In the genomic region with DNA sequence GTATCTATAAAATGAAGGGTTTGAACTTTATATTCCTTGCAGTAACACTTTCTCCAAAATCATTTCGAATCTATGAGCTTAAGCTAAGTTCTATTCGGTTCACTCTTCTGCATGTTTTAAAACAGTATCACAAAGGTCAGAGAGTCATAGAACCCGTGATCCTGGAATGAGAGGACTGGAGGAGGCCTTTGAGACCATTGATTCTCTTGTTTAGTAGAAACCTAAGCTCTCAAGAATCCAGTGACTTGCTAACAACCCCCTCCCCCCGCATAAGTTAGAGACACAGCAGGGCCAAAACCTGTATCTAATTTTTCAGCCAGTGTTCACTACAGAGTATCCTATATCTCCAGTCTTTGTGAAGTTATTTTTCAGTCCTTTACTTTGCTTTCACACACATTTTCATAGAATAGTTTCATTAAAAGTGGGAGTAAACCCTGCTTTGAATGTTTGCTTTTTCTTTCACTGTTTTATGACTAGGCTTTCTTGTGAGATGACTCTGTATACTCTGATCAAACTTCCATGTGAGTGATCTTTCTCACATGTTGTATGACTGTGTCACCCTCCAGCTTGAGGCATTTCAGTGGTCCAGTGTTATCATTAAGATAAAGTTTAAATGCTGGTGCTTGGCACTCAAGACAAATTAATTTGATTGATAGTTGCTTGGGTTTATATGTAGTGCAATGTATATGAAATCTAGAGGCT, we compare ENCODE assay signal across 11 cellular contexts.
DNase-seq lines count a peak whose midpoint lies in the region; ATAC-seq lines count a peak whose summit lies in the region.
"Had no signal": no experiment of that assay in that cellular context is flagged by ENCODE, and none has a peak within 500 bp of the region (broad histone marks: within the 10 kb centered on the region; RNA-seq: fewer than 3 reads in every experiment).

No MANE protein-coding gene starts in this region.

- POLR2A ChIA-PET in naive thymus-derived CD4-positive, alpha-beta T cell (lab: Charles Lee) = no interaction called here

- intact Hi-C loops in sciatic nerve (cut with DNase I) = no loop called here
- intact Hi-C loops in naive thymus-derived CD4-positive, alpha-beta T cell (cut with micrococcal nuclease) = loop anchor here (1.0 kb wide), 2 partner anchors 24 to 38 kb away; no protein-coding TSS in a partner anchor

- H3K27me3 Mint-ChIP-seq in naive thymus-derived CD4-positive, alpha-beta T cell = no peaks in the 10 kb centered on the region
- H3K27me3 Mint-ChIP-seq: naive B cell had no signal

- no peaks in the 10 kb centered on the region for H3K9me3 Mint-ChIP-seq in naive thymus-derived CD4-positive, alpha-beta T cell

- no peak overlapping the region for H3K27ac ChIP-seq in naive thymus-derived CD4-positive, alpha-beta T cell (ENCODE audit: low read depth, low read length)
- H3K27ac ChIP-seq: 22Rv1 had no signal

- H3K27me3 ChIP-seq in naive thymus-derived CD4-positive, alpha-beta T cell (ENCODE audit: control insufficient read depth in 2 of 2, insufficient read depth in 2 of 2, low read length in 2 of 2) = no peaks in the 10 kb centered on the region

- peak; percentile 90 to 93 for ATAC-seq in activated CD4-positive, CD25-positive, alpha-beta regulatory T cell treated with anti-CD3 and anti-CD28 coated beads, Interleukin-2, amount 50 U/mL, for 24 hours
- peak; percentile 75 for ATAC-seq in HG02642 (IDR thresholded peaks at IDR 0.05; ENCODE audit: poor library complexity, unreplicated experiment)
- peak; percentile 26 for ATAC-seq in sciatic nerve
- no peak for ATAC-seq in naive thymus-derived CD4-positive, alpha-beta T cell
- ATAC-seq in GM21390 (IDR thresholded peaks at IDR 0.05; ENCODE audit: unreplicated experiment) = no peak

- no peak for DNase-seq in activated CD4-positive, CD25-positive, alpha-beta regulatory T cell (lab: John Stamatoyannopoulos, UW)
- DNase-seq in RKO (ENCODE audit: low spot score) (peak; percentile 35), sciatic nerve (ENCODE audit: low spot score) (no peak), ureter (ENCODE audit: low spot score) (no peak)
- no peak for DNase-seq in naive thymus-derived CD4-positive, alpha-beta T cell
- DNase-seq: naive B cell, NCI-H1092 treated with DMSO at 0.1 percent for 48 hours had no signal

- H3K9me3 ChIP-seq in naive thymus-derived CD4-positive, alpha-beta T cell (ENCODE audit: control insufficient read depth in 2 of 3, low read length in 3 of 3) = no peaks in the 10 kb centered on the region

- H3K4me1 Mint-ChIP-seq in naive thymus-derived CD4-positive, alpha-beta T cell = peaks cover 24 to 75% (median 47%) of the 10 kb centered on the region in 7 donors

- H3K4me1 ChIP-seq in naive thymus-derived CD4-positive, alpha-beta T cell (ENCODE audit: control insufficient read depth in 2 of 2, insufficient read depth in 2 of 2, low read length in 2 of 2) = peaks cover 3 to 31% of the 10 kb centered on the region in 2 donors

- no peak overlapping the region for H3K27ac Mint-ChIP-seq in naive thymus-derived CD4-positive, alpha-beta T cell

- CTCF ChIA-PET in naive thymus-derived CD4-positive, alpha-beta T cell (lab: Charles Lee) = interaction anchor here (1.2 to 14.4 kb wide), 2 partner anchors 20 to 186 kb away, joined by 4 to 274 read pairs; no protein-coding TSS in a partner anchor

- no peaks in the 10 kb centered on the region for H3K36me3 ChIP-seq in naive thymus-derived CD4-positive, alpha-beta T cell (ENCODE audit: control insufficient read depth in 2 of 3, insufficient read depth in 3 of 3, low read length in 3 of 3)

- H3K36me3 Mint-ChIP-seq in naive thymus-derived CD4-positive, alpha-beta T cell = peaks cover 0 to 20% (median 0%) of the 10 kb centered on the region in 5 donors
- H3K36me3 Mint-ChIP-seq: naive B cell had no signal

- H3K4me3 ChIP-seq in naive thymus-derived CD4-positive, alpha-beta T cell (ENCODE audit: low read length) = no peak overlapping the region

- H3K4me3 Mint-ChIP-seq in naive thymus-derived CD4-positive, alpha-beta T cell = no peak overlapping the region
- H3K4me3 Mint-ChIP-seq: naive B cell had no signal

Comparison
In these comparisons a context has a peak if more than half of its experiments do, and no peak if none do; other contexts are left out.
1. ATAC-seq: peak in activated CD4-positive, CD25-positive, alpha-beta regulatory T cell treated with anti-CD3 and anti-CD28 coated beads, Interleukin-2, amount 50 U/mL, for 24 hours (2 of 2), HG02642 (single experiment) and sciatic nerve (single experiment); none in naive thymus-derived CD4-positive, alpha-beta T cell (single experiment) and GM21390 (single experiment).